22 cellular contexts compared by ENCODE assay signal in the genomic region with DNA sequence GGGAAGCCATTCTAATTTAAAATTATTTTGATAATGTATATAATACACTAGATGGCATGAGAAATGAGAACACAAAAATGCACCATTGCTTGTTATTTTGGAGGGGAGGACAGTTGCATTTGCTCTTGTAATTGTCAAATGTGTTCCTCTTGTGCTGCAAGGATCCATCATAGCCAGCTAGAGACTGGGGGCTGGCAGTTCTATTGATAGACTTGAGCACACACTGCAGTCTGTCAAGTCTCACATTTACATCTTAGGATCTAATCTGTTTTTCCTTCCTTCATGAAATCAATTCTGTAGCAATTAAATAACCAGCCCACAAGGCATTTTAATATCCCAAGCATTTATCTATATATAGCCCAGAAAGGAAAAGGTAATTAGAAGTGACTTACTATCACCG.
"Had no signal": no experiment of that assay in that cellular context is flagged by ENCODE, and none has a peak within 500 bp of the region (broad histone marks: within the 10 kb centered on the region; RNA-seq: fewer than 3 reads in every experiment).

No MANE protein-coding gene starts in this region.

- DNase-seq: activated CD4-positive, alpha-beta T cell treated with anti-CD3 and anti-CD28 coated beads for 48 hours; activated CD4-positive, alpha-beta T cell treated with anti-CD3 and anti-CD28 coated beads, Interleukin-2, amount 50 U/mL, for 48 hours; activated CD8-positive, alpha-beta memory T cell treated with anti-CD3 and anti-CD28 coated beads for 24 hours; activated effector memory CD4-positive, alpha-beta T cell treated with anti-CD3 and anti-CD28 coated beads, Interleukin-2, amount 50 U/mL, for 16 hours; activated naive CD4-positive, alpha-beta T cell treated with anti-CD3 and anti-CD28 coated beads for 36 hours; activated naive CD8-positive, alpha-beta T cell treated with anti-CD3 and anti-CD28 coated beads, Interleukin-2, amount 10 ng/mL, durations not matched to agents 7 days and 5 days; cerebellar nuclear complex; colonic mucosa; effector memory CD4-positive, alpha-beta T cell; erythroblast; gastrocnemius medialis; kidney; left colon; mammary epithelial cell; right lobe of liver; stimulated activated CD4-positive, alpha-beta T cell treated with anti-CD3 and anti-CD28 coated beads, Interleukin-2, amount 100 ng/mL, for 48 hours; stimulated activated naive CD4-positive, alpha-beta T cell treated with Interleukin-2 at 50 U/mL for 16 hours had no signal

- H3K4me3 ChIP-seq: ascending aorta, cardiac muscle cell, colonic mucosa, gastrocnemius medialis, hepatocyte, right lobe of liver, tibial nerve had no signal

- H3K27me3 ChIP-seq: ascending aorta, cardiac muscle cell, colonic mucosa, gastrocnemius medialis, hepatocyte, neutrophil, right lobe of liver, tibial nerve had no signal

- H3K27ac ChIP-seq: ascending aorta, cardiac muscle cell, colonic mucosa, gastrocnemius medialis, hepatocyte, neutrophil, right lobe of liver, tibial nerve had no signal
